Comparison of ENCODE assay signal across 1 cellular context in genomic region chr12:53217930-53218307, GRCh38.
TF ChIP-seq lines count a peak whose summit lies in the region.

No MANE protein-coding gene starts in this region.

TF ChIP-seq in SK-N-SH, 30 proteins besides CTCF, POLR2A, EP300 and RAD21 (continued from another document):
- TF ChIP-seq ZBTB33 (IDR thresholded peaks at IDR 0.05; ENCODE audit: borderline replicate concordance, low read depth) (no peak), FOXM1 (IDR thresholded peaks at IDR 0.05; ENCODE audit: low read depth) (no peak), SIN3A (IDR thresholded peaks at IDR 0.05; ENCODE audit: borderline replicate concordance, low read depth, low read length) (no peak), NRF1 (IDR thresholded peaks at IDR 0.05; ENCODE audit: low read depth, low read length) (no peak), IRF3 (IDR thresholded peaks at IDR 0.05; ENCODE audit: low read depth, low read length) (no peak), MAX (IDR thresholded peaks at IDR 0.05; ENCODE audit: low read depth) (no peak), SMC3 (IDR thresholded peaks at IDR 0.05; ENCODE audit: low read depth, low read length) (no peak), TCF12 (IDR thresholded peaks at IDR 0.05) (no peak), USF1 (IDR thresholded peaks at IDR 0.05; ENCODE audit: borderline replicate concordance, low read depth) (no peak)
TF ChIP-seq in SK-N-SH: peak in this region for 0.
